ENCODE assay signal across 8 cellular contexts in genomic region chr3:39383913-39384664, GRCh38. TPM values are rescaled to one million over a fixed set of nuclear protein-coding genes. Genes with fewer than 3 reads are reported as not detected.
DNase-seq lines count a peak whose midpoint lies in the region; ATAC-seq, FAIRE-seq and TF ChIP-seq lines count a peak whose summit lies in the region.

No MANE protein-coding gene starts in this region.

- H2AFZ ChIP-seq in GM23248 (peak overlapping the region; percentile 93), Loucy (ENCODE audit: low read length) (peak overlapping the region; percentile 86)

- intact Hi-C loops in tibial artery (cut with DNase I; ENCODE audit: low total_unique reads) = loop anchor here (2.0 kb wide), 1 partner anchor 23 kb away; the partner anchor contains the start of gene RPSA

- DNase-seq in Daoy (ENCODE audit: low read depth) (peak; percentile 95), GM23248 (peak; percentile 98), frontal cortex (ENCODE audit: low spot score in 2 of 2) (peak; percentile 95 to 99), osteocyte (ENCODE audit: extremely low spot score, unreplicated experiment) (peak; percentile 98), tibial artery (peak; percentile 97 to 98), NCI-H2196 treated with DMSO at 0.1 percent for 48 hours (lab: John Stamatoyannopoulos, UW; ENCODE audit: unreplicated experiment) (no peak)

- ATAC-seq in activated T-helper 17 cell treated with anti-CD3 and anti-CD28 coated beads, Interleukin-2, amount 50 U/mL, for 72 hours (replicated peaks) = peak; percentile 89

- peak overlapping the region; percentile 97 for H3K9ac ChIP-seq in GM23248
- peak overlapping the region; percentile 94 for H3K9ac ChIP-seq in Loucy (ENCODE audit: low read depth, low read length, poor library complexity, severe bottlenecking)

- H3K9me2 ChIP-seq in GM23248 (ENCODE audit: insufficient read depth) = no peaks in the 10 kb centered on the region
- no peaks in the 10 kb centered on the region for H3K9me2 ChIP-seq in Loucy (replicated peaks; ENCODE audit: low read depth, low read length)

- H3F3A ChIP-seq in GM23248 (ENCODE audit: insufficient read depth) (no peaks in the 10 kb centered on the region), Loucy (ENCODE audit: low read depth) (no peaks in the 10 kb centered on the region)

- H3K27ac Mint-ChIP-seq in activated T-helper 17 cell treated with anti-CD3 and anti-CD28 coated beads, Interleukin-2, amount 50 U/mL, for 72 hours = peak overlapping the region; percentile 99
- peak overlapping the region; percentile 99 for H3K27ac Mint-ChIP-seq in osteocyte (ENCODE audit: unreplicated experiment)

- H3K4me1 ChIP-seq in GM23248 (ENCODE audit: insufficient read depth) = peaks cover 16% of the 10 kb centered on the region
- H3K4me1 ChIP-seq in Loucy (ENCODE audit: insufficient read depth, low read length, poor library complexity, severe bottlenecking) = peaks cover 54% of the 10 kb centered on the region
- peaks cover 0 to 23% (median 12%) of the 10 kb centered on the region in 4 donors for H3K4me1 ChIP-seq in tibial artery

- 1% methylated on average over 61 to 63 of the region's 63 CpGs for WGBS in GM23248 (ENCODE audit: low coverage in 1 of 2, low lambda C conversion rate in 2 of 2, missing lambda C conversion rate in 2 of 2), 2 experiments

- H4K20me1 ChIP-seq in GM23248 (ENCODE audit: insufficient read depth) = no peaks in the 10 kb centered on the region
- peaks cover 52% of the 10 kb centered on the region for H4K20me1 ChIP-seq in Loucy (ENCODE audit: insufficient read depth, low read length, poor library complexity, severe bottlenecking)

- H3K79me2 ChIP-seq in GM23248 (ENCODE audit: insufficient read depth) (peaks cover 49% of the 10 kb centered on the region), Loucy (ENCODE audit: insufficient read depth, low read length) (peaks cover 61% of the 10 kb centered on the region)

- peak overlapping the region; percentile 93 for H3K4me3 ChIP-seq in GM23248
- H3K4me3 ChIP-seq in Loucy (ENCODE audit: low read length, poor library complexity, severe bottlenecking) = peak overlapping the region; percentile 94
- H3K4me3 ChIP-seq in tibial artery = peak overlapping the region; percentile 80 to 82

- H3K36me3 Mint-ChIP-seq in activated T-helper 17 cell treated with anti-CD3 and anti-CD28 coated beads, Interleukin-2, amount 50 U/mL, for 72 hours (ENCODE audit: low read depth) = peaks cover 13% of the 10 kb centered on the region
- H3K36me3 Mint-ChIP-seq in osteocyte (ENCODE audit: unreplicated experiment) = no peaks in the 10 kb centered on the region

- H3K27me3 ChIP-seq in GM23248 (replicated peaks; ENCODE audit: insufficient read depth) (no peaks in the 10 kb centered on the region), Loucy (ENCODE audit: insufficient read depth, low read length, poor library complexity, severe bottlenecking) (no peaks in the 10 kb centered on the region), tibial artery (no peaks in the 10 kb centered on the region)

- H3K27ac ChIP-seq in GM23248 (peak overlapping the region; percentile 96), tibial artery (peak overlapping the region; percentile 92 to 96)

- H3K36me3 ChIP-seq in GM23248 (ENCODE audit: low read depth) (no peaks in the 10 kb centered on the region), Loucy (ENCODE audit: insufficient read depth, low read length) (peaks cover under 1% of the 10 kb centered on the region; the same call in 1 of the 2 replicates), tibial artery (peaks cover 0 to 1% (median 0%) of the 10 kb centered on the region in 3 donors)

- H3K4me2 ChIP-seq in GM23248 (ENCODE audit: unreplicated experiment) (peak overlapping the region; percentile 94), Loucy (ENCODE audit: low read depth, low read length, poor library complexity, severe bottlenecking) (peak overlapping the region; percentile 85)

- peaks cover 39% of the 10 kb centered on the region for H3K4me1 Mint-ChIP-seq in activated T-helper 17 cell treated with anti-CD3 and anti-CD28 coated beads, Interleukin-2, amount 50 U/mL, for 72 hours
- peaks cover 23% of the 10 kb centered on the region for H3K4me1 Mint-ChIP-seq in osteocyte (ENCODE audit: unreplicated experiment)

- in situ Hi-C loops in GM23248 (cut with MboI) = no loop called here

- FAIRE-seq in frontal cortex (lab: Jason Lieb, UNC) = no peak

- no peaks in the 10 kb centered on the region for H3K9me3 Mint-ChIP-seq in activated T-helper 17 cell treated with anti-CD3 and anti-CD28 coated beads, Interleukin-2, amount 50 U/mL, for 72 hours
- no peaks in the 10 kb centered on the region for H3K9me3 Mint-ChIP-seq in osteocyte (ENCODE audit: unreplicated experiment)

- no peaks in the 10 kb centered on the region for H3K9me3 ChIP-seq in GM23248 (ENCODE audit: low read depth)
- no peaks in the 10 kb centered on the region for H3K9me3 ChIP-seq in Loucy (ENCODE audit: insufficient read depth, low read depth, low read length)
- H3K9me3 ChIP-seq in tibial artery = no peaks in the 10 kb centered on the region

- TF ChIP-seq CTCF in Loucy (conservative IDR thresholded peaks at IDR 0.05; ENCODE audit: low read length) (no peak), osteocyte (IDR thresholded peaks at IDR 0.05) (peak; percentile 23), tibial artery (IDR thresholded peaks at IDR 0.05) (peak in 1 of 2 experiments; percentile 31)

- H3K27me3 Mint-ChIP-seq in activated T-helper 17 cell treated with anti-CD3 and anti-CD28 coated beads, Interleukin-2, amount 50 U/mL, for 72 hours = no peaks in the 10 kb centered on the region
- H3K27me3 Mint-ChIP-seq in osteocyte (ENCODE audit: unreplicated experiment) = no peaks in the 10 kb centered on the region

- peak overlapping the region; percentile 98 for H3K4me3 Mint-ChIP-seq in activated T-helper 17 cell treated with anti-CD3 and anti-CD28 coated beads, Interleukin-2, amount 50 U/mL, for 72 hours
- H3K4me3 Mint-ChIP-seq in osteocyte (ENCODE audit: unreplicated experiment) = peak overlapping the region; percentile 97

RNA-seq across cellular contexts. Expression of gene SLC25A38, which starts 0.9 kb away (rescaled TPM):
- 20.1 and 28.3 TPM in 2 replicates for total RNA-seq in Daoy (2014; rRNA removed; shearing (Covaris generic))
- 28.2 and 40.1 TPM in 2 replicates for total RNA-seq in GM23248 (2014; rRNA removed; shearing (Covaris generic))
- polyA plus RNA-seq in GM23248 (2016; fragmentation: Nextera tagmentation; extraction: Ambion mirVana) = 23.3 and 23.9 TPM in 2 replicates
- 10 to 100 TPM; 21.3 to 38.2 TPM for total RNA-seq in activated T-helper 17 cell treated with anti-CD3 and anti-CD28 coated beads, Interleukin-2, amount 50 U/mL, for 72 hours
- total RNA-seq in frontal cortex (14.3 TPM), osteocyte (27.9 and 30.4 TPM in 2 replicates)

RNA-seq across cellular contexts. Expression of gene RPSA, which starts 22.4 kb away (rescaled TPM):
- 1,348 and 1,404 TPM in 2 replicates for total RNA-seq in Daoy (2014; rRNA removed; shearing (Covaris generic))
- total RNA-seq in GM23248 (2014; rRNA removed; shearing (Covaris generic)) = 1,561 and 1,590 TPM in 2 replicates
- 406 and 418 TPM in 2 replicates for polyA plus RNA-seq in GM23248 (2016; fragmentation: Nextera tagmentation; extraction: Ambion mirVana)
- total RNA-seq in activated T-helper 17 cell treated with anti-CD3 and anti-CD28 coated beads, Interleukin-2, amount 50 U/mL, for 72 hours = 1,000 to 10,000 TPM; 2,603 to 2,924 TPM
- total RNA-seq in frontal cortex (1,502 TPM), osteocyte (991 and 1,002 TPM in 2 replicates)

RNA-seq across cellular contexts. Expression of gene CCR8, which starts 54.6 kb away (rescaled TPM):
- not detected in 2 replicates for total RNA-seq in Daoy (2014; rRNA removed; shearing (Covaris generic))
- not detected in 2 replicates for total RNA-seq in GM23248 (2014; rRNA removed; shearing (Covaris generic))
- polyA plus RNA-seq in GM23248 (2016; fragmentation: Nextera tagmentation; extraction: Ambion mirVana) = not detected in 2 replicates
- 10 to 100 TPM in 1 of 2 donors, under 1 TPM in 1; 0.87 to 10.2 TPM for total RNA-seq in activated T-helper 17 cell treated with anti-CD3 and anti-CD28 coated beads, Interleukin-2, amount 50 U/mL, for 72 hours
- total RNA-seq in frontal cortex (not detected), osteocyte (not detected in 2 replicates)
